Comparison of ENCODE assay signal across 20 cellular contexts in the genomic region with DNA sequence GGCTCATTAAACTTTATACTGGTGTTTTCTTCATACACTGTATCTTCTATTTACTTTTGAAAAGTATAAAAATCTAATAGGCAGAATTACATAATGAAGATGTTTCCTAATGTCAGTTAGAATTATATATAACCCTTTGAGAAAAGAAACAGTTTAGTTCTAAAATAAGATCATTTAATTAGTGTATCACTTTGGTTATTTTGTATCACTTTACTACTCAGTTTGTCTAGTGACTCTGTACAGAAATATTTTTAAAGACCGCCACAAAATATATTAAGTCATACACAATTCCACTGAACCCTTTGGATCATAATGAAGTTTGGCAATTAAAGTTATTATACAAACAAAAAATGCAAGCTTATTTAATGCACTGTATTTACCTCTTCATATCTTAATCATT.
"Had no signal": no experiment of that assay in that cellular context is flagged by ENCODE, and none has a peak within 500 bp of the region (broad histone marks: within the 10 kb centered on the region; RNA-seq: fewer than 3 reads in every experiment).

No MANE protein-coding gene starts in this region.

- H3K4me3 Mint-ChIP-seq: activated CD4-positive, alpha-beta T cell treated with anti-CD3 and anti-CD28 coated beads, Interleukin-2, amount 10 ng/mL, durations not matched to agents 24 days and 14 days; natural killer cell; stimulated activated naive B cell treated with anti-CD40 and anti-IgM and Interleukin-4, amounts not matched to agents 10 μg/mL and 1 μg/mL and 100 μg/mL, for 72 hours had no signal

- H3K27ac ChIP-seq: brain microvascular endothelial cell, colonic mucosa, thyroid gland had no signal

- H3K9me3 ChIP-seq: colonic mucosa, spleen, thyroid gland had no signal

- H3K27ac Mint-ChIP-seq: stimulated activated naive B cell treated with anti-CD40 and anti-IgM and Interleukin-4, amounts not matched to agents 10 μg/mL and 1 μg/mL and 100 μg/mL, for 72 hours had no signal

- H3K36me3 ChIP-seq: brain microvascular endothelial cell, colonic mucosa, spleen, thyroid gland had no signal

- H3K27me3 Mint-ChIP-seq: activated CD4-positive, alpha-beta T cell treated with anti-CD3 and anti-CD28 coated beads, Interleukin-2, amount 10 ng/mL, durations not matched to agents 24 days and 14 days; stimulated activated naive B cell treated with anti-CD40 and anti-IgM and Interleukin-4, amounts not matched to agents 10 μg/mL and 1 μg/mL and 100 μg/mL, for 72 hours had no signal

- H3K9ac ChIP-seq: parathyroid adenoma had no signal

- H3K4me1 ChIP-seq: colonic mucosa, parathyroid adenoma, thyroid gland had no signal

- DNase-seq: activated CD4-positive, alpha-beta T cell treated with anti-CD3 and anti-CD28 coated beads, Interleukin-2, amount 10 ng/mL, durations not matched to agents 24 days and 14 days; activated CD4-positive, CD25-positive, alpha-beta regulatory T cell; activated CD8-positive, alpha-beta memory T cell treated with anti-CD3 and anti-CD28 coated beads, Interleukin-2, amount 50 U/mL, for 48 hours; activated effector memory CD4-positive, alpha-beta T cell treated with anti-CD3 and anti-CD28 coated beads, Interleukin-2, amount 50 U/mL, for 16 hours; activated naive CD4-positive, alpha-beta T cell treated with anti-CD3 and anti-CD28 coated beads, Interleukin-2, amount 50 U/mL, for 16 hours; activated T-cell treated with anti-CD3 and anti-CD28 coated beads, Interleukin-2, amount 50 U/mL, for 48 hours; aorta; brain microvascular endothelial cell; central memory CD4-positive, alpha-beta T cell; colonic mucosa; left colon; natural killer cell; spleen; stimulated activated CD4-positive, alpha-beta T cell treated with anti-CD3 and anti-CD28 coated beads, Interleukin-4, amount 100 ng/mL, for 4 hours; stimulated activated naive B cell treated with anti-CD40 and anti-IgM and Interleukin-4, amounts not matched to agents 10 μg/mL and 1 μg/mL and 100 μg/mL, for 72 hours; thyroid gland had no signal

- H3K27me3 ChIP-seq: brain microvascular endothelial cell, colonic mucosa, spleen, thyroid gland had no signal

- H3K36me3 Mint-ChIP-seq: natural killer cell had no signal

- H3K9me3 Mint-ChIP-seq: activated CD4-positive, alpha-beta T cell treated with anti-CD3 and anti-CD28 coated beads, Interleukin-2, amount 10 ng/mL, durations not matched to agents 24 days and 14 days; natural killer cell; stimulated activated naive B cell treated with anti-CD40 and anti-IgM and Interleukin-4, amounts not matched to agents 10 μg/mL and 1 μg/mL and 100 μg/mL, for 72 hours had no signal

- H3K4me3 ChIP-seq: colonic mucosa, lung, spleen, thyroid gland had no signal

- ATAC-seq: esophagus mucosa; left colon; natural killer cell; sciatic nerve; stimulated activated naive B cell treated with anti-CD40 and anti-IgM and Interleukin-4, amounts not matched to agents 10 μg/mL and 1 μg/mL and 100 μg/mL, for 72 hours had no signal
